ENCODE assay signal across 8 cellular contexts in the genomic region with DNA sequence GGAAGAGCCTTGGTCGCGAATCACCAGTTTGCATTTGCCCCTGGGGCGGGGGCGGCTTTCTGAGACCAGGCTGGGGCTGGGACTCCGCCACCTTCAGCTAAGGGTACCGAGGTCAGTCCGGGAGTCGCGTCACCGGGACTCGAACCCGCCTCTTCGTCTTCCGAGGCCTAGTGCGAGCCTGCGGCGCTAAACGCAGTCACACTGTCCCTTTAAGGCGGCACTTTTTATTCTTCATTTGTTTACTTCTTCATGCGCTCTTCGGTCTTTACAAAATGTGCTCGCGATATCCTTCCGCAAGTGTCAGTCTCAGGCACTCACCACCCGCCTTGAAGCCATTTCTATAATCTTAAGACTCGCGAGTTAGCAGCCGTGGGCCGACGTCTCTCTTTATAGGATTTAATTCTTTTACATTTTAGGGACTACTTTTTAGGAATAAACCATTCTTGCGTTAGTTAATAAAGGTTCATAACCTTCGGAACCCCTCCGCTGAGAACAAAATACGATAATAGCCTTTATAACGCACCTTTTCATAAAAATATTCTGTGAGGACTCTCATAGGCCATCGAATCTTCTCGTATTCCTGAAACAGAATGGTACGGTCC. TPM values are rescaled to one million over a fixed set of nuclear protein-coding genes. Genes with fewer than 3 reads are reported as not detected.
DNase-seq lines count a peak whose midpoint lies in the region; FAIRE-seq and TF ChIP-seq lines count a peak whose summit lies in the region.

No MANE protein-coding gene starts in this region.

- DNase-seq in A172 (ENCODE audit: low spot score): peak; percentile 89
- DNase-seq in NCI-H1930 (lab: John Stamatoyannopoulos, UW): peak; percentile 77 to 93
- DNase-seq in T-helper 22 cell (ENCODE audit: low read depth): peak; percentile 60
- peak; percentile 93 for DNase-seq in astrocyte of the cerebellum (ENCODE audit: low read depth)
- DNase-seq in hypothalamus (lab: John Stamatoyannopoulos, UW): peak in 48 of 51 donors; percentile 40 to 96 (median 68)
- peak; percentile 97 for DNase-seq in retinal pigment epithelial cell (ENCODE audit: low read depth)
- no peak for DNase-seq in D721Med (ENCODE audit: insufficient read length, low spot score)

- FAIRE-seq in D721Med (lab: Jason Lieb, UNC): no peak

- in situ Hi-C loops in astrocyte of the cerebellum (cut with HindIII; ENCODE audit: low sequenced_read_pairs): no loop called here

- peak; percentile 29 for TF ChIP-seq POLR2A in GM19193 (IDR thresholded peaks at IDR 0.05; ENCODE audit: extremely low read depth, insufficient read depth, insufficient read length)

- TF ChIP-seq CTCF in astrocyte of the cerebellum (IDR thresholded peaks at IDR 0.05; ENCODE audit: low read depth, low read length, missing control alignments) (no peak), retinal pigment epithelial cell (conservative IDR thresholded peaks at IDR 0.05; ENCODE audit: low read depth, low read length) (no peak), D721Med (IDR thresholded peaks at IDR 0.05; ENCODE audit: insufficient read depth, missing control alignments) (no peak)

- H3K4me3 ChIP-seq in astrocyte of the cerebellum (ENCODE audit: low read depth, low read length) (peak overlapping the region; percentile 78), retinal pigment epithelial cell (ENCODE audit: low read length) (peak overlapping the region; percentile 62)

RNA-seq across cellular contexts. Expression of a gene that starts 0.6 kb away (rescaled TPM):
- total RNA-seq in A172 (2014; rRNA removed; shearing (Covaris generic)): 8.4 and 8.6 TPM in 2 replicates

RNA-seq across cellular contexts. Expression of a gene that starts 12.2 kb away (rescaled TPM):
- 4.7 and 10.3 TPM in 2 replicates for total RNA-seq in A172 (2014; rRNA removed; shearing (Covaris generic))

RNA-seq across cellular contexts. Expression of a gene that starts 14.0 kb away (rescaled TPM):
- 10.1 and 19.9 TPM in 2 replicates for total RNA-seq in A172 (2014; rRNA removed; shearing (Covaris generic))

RNA-seq across cellular contexts. Expression of a gene that starts 15.4 kb away (rescaled TPM):
- total RNA-seq in A172 (2014; rRNA removed; shearing (Covaris generic)): 168 and 189 TPM in 2 replicates
